Comparison of ENCODE assay signal across 19 cellular contexts in the genomic region with DNA sequence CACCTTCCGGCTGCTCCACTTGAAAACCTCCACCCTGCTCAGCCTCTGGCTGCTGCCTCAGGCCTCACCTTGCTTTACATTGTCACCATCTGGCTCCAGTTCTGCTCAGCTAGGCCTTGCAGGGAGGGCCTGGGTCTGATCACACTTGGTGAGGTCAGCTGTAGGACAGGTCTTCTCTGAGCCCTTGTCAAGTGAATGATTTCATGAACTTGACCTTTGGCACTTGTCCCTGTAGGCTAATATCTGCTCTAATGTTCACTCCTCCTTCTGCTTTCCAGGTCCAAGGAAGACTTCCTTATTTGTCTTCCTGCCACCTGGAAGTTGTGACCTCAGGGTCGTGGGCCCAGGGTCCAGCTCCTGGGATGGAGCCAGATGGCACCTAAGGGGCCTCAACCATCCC. TPM values are rescaled to one million over a fixed set of nuclear protein-coding genes. Genes with fewer than 3 reads are reported as not detected.
DNase-seq lines count a peak whose midpoint lies in the region; ATAC-seq, FAIRE-seq and TF ChIP-seq lines count a peak whose summit lies in the region.
"Had no signal": no experiment of that assay in that cellular context is flagged by ENCODE, and none has a peak within 500 bp of the region (broad histone marks: within the 10 kb centered on the region; RNA-seq: fewer than 3 reads in every experiment).

No MANE protein-coding gene starts in this region.

- no peak for ATAC-seq in T-helper 17 cell
- peak; percentile 76 for ATAC-seq in left lobe of liver
- ATAC-seq: CD8-positive, alpha-beta T cell; PC-3 had no signal

- peaks cover 17% of the 10 kb centered on the region for H3K4me1 Mint-ChIP-seq in T-helper 17 cell

- no peak for DNase-seq in T-helper 17 cell
- no peak for DNase-seq in left lobe of liver (ENCODE audit: low spot score)
- peak; percentile 81 for DNase-seq in small intestine
- no peak for DNase-seq in NCI-H146 (lab: John Stamatoyannopoulos, UW)
- DNase-seq in foreskin fibroblast, result no peak
- DNase-seq in tibial artery, result no peak
- no peak for DNase-seq in T-helper 1 cell
- DNase-seq: BE2C; CD8-positive, alpha-beta T cell; KBM-7; NCI-H1105 treated with DMSO at 0.1 percent for 48 hours; NCI-H187; NCI-H2107; NCI-H524; NCI-H82; PC-3; RPMI8226 had no signal

- no peak overlapping the region for H3K4me3 Mint-ChIP-seq in T-helper 17 cell
- H3K4me3 Mint-ChIP-seq: CD8-positive, alpha-beta T cell had no signal

- intact Hi-C loops in tibial artery (cut with DNase I; ENCODE audit: low total_unique reads), result no loop called here

- H3K27ac ChIP-seq in 22Rv1 (0 out of 2 replicates have a peak overlapping the region, but pooled peaks have one; percentile 13), small intestine (ENCODE audit: low read depth in 1 of 2, low read length in 1 of 2) (peak overlapping the region in 1 of 2 donors; percentile 62), tibial artery (no peak overlapping the region)

- no peak for FAIRE-seq in small intestine (lab: Jason Lieb, UNC)
- FAIRE-seq: H1 had no signal

- H3K36me3 Mint-ChIP-seq in T-helper 17 cell (ENCODE audit: low read depth), result no peaks in the 10 kb centered on the region
- H3K36me3 Mint-ChIP-seq: CD8-positive, alpha-beta T cell had no signal

- H3K27me3 ChIP-seq in small intestine (ENCODE audit: control insufficient read depth in 2 of 2, insufficient read depth in 2 of 2, low read length in 2 of 2), result no peaks in the 10 kb centered on the region
- no peaks in the 10 kb centered on the region for H3K27me3 ChIP-seq in tibial artery
- H3K27me3 ChIP-seq: BE2C had no signal

- peak overlapping the region; percentile 21 for H3K27ac Mint-ChIP-seq in T-helper 17 cell
- H3K27ac Mint-ChIP-seq: CD8-positive, alpha-beta T cell had no signal

- no peaks in the 10 kb centered on the region for H3K9me3 ChIP-seq in T-helper 17 cell (ENCODE audit: control insufficient read depth, low read length, poor library complexity, severe bottlenecking)
- H3K9me3 ChIP-seq in small intestine (ENCODE audit: control insufficient read depth, low read depth), result no peaks in the 10 kb centered on the region
- H3K9me3 ChIP-seq in tibial artery, result no peaks in the 10 kb centered on the region
- H3K9me3 ChIP-seq: BE2C had no signal

- TF ChIP-seq CTCF in 22Rv1 (IDR thresholded peaks at IDR 0.05), result no peak
- TF ChIP-seq CTCF in foreskin fibroblast (IDR thresholded peaks at IDR 0.05; ENCODE audit: low read depth, low read length), result no peak
- TF ChIP-seq CTCF in tibial artery (IDR thresholded peaks at IDR 0.05), result no peak

- no peaks in the 10 kb centered on the region for H3K4me1 ChIP-seq in small intestine (ENCODE audit: control insufficient read depth in 2 of 2, insufficient read depth in 1 of 2, low read depth in 1 of 2, low read length in 1 of 2)
- no peaks in the 10 kb centered on the region for H3K4me1 ChIP-seq in tibial artery
- H3K4me1 ChIP-seq: BE2C had no signal

- H3K27me3 Mint-ChIP-seq in T-helper 17 cell, result no peaks in the 10 kb centered on the region

- WGBS in small intestine, 3 donors, result 54 to 64% (median 54%) methylated on average over 2 of the region's 2 CpGs

- peaks cover 0 to 9% of the 10 kb centered on the region in 2 donors for H3K36me3 ChIP-seq in small intestine (ENCODE audit: control insufficient read depth in 2 of 2, insufficient read depth in 2 of 2, low read length in 2 of 2)
- H3K36me3 ChIP-seq in tibial artery, result peaks cover 0 to 60% (median 8%) of the 10 kb centered on the region in 3 donors
- H3K36me3 ChIP-seq: BE2C had no signal

- no peak overlapping the region for H3K4me3 ChIP-seq in small intestine (ENCODE audit: low read depth in 1 of 2, low read length in 2 of 2)
- no peak overlapping the region for H3K4me3 ChIP-seq in foreskin fibroblast (ENCODE audit: low read depth in 1 of 2, low read length in 2 of 2)
- no peak overlapping the region for H3K4me3 ChIP-seq in tibial artery

RNA-seq across cellular contexts. Expression of a gene that starts 41.4 kb away (rescaled TPM):
- total RNA-seq in T-helper 17 cell, result 1 to 10 TPM in 1 of 2 donors, under 1 TPM in 1; 0.52 to 5.9 TPM
- 290 TPM for total RNA-seq in left lobe of liver
- polyA plus RNA-seq in small intestine, result 10 to 100 TPM; 77.0 to 87.4 (median 78.9) TPM

Comparison
In these comparisons a context has a peak if more than half of its experiments do, and no peak if none do; other contexts are left out.
1. RNA of a gene that starts 41.4 kb away (total RNA-seq): 290 TPM in left lobe of liver (single experiment); 0.52 to 5.9 TPM in T-helper 17 cell; every median in the first group is over 10 times any median in the second.